Comparison of ENCODE assay signal across 28 cellular contexts in the genomic region with DNA sequence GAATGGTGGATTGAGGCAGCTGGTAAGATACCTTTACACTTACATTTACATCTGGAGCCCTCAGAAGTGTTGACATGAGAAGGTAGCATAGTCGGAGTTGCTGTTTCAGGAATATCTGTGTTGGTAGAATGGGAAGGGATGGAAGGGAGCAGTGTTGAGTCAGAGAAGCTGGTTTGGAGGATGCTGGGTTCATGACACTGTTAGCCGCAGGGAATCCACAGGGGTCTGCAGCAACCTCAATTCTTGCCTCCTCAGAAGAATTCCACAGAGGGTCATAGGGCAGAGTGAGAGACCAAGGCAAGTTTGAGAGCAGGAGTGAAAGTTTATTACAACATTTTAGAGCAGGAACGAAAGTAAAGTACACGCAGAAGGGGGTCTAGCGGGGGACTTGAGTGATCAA.
"Had no signal": no experiment of that assay in that cellular context is flagged by ENCODE, and none has a peak within 500 bp of the region (broad histone marks: within the 10 kb centered on the region; RNA-seq: fewer than 3 reads in every experiment).

No MANE protein-coding gene starts in this region.

- H3K27ac Mint-ChIP-seq: effector memory CD8-positive, alpha-beta T cell; memory B cell; mesothelial cell of epicardium; naive B cell; stimulated activated naive CD8-positive, alpha-beta T cell treated with anti-CD3 and anti-CD28 coated beads, Interleukin-15, amount 100 ng/mL, for 72 hours had no signal

- ATAC-seq: effector memory CD8-positive, alpha-beta T cell; heart left ventricle; left lobe of liver; mucosa of descending colon; natural killer cell treated with Interleukin-12 subunit alpha and Interleukin-12 subunit beta and Interleukin-15 and Interleukin-18, amount 100 ng/mL, for 72 hours; pancreas; sciatic nerve; stimulated activated naive CD8-positive, alpha-beta T cell treated with anti-CD3 and anti-CD28 coated beads, Interleukin-15, amount 100 ng/mL, for 72 hours had no signal

- H3K27ac ChIP-seq: heart left ventricle, hepatocyte, neutrophil, pancreas, right atrium auricular region, spleen, suprapubic skin, transverse colon, vagina had no signal

- H3K9me3 ChIP-seq: gastrocnemius medialis, heart left ventricle, mucosa of descending colon, neutrophil, pancreas, right atrium auricular region, spleen, suprapubic skin, transverse colon, vagina had no signal

- H3K4me3 Mint-ChIP-seq: central memory CD8-positive, alpha-beta T cell; effector memory CD8-positive, alpha-beta T cell; memory B cell; mesothelial cell of epicardium; naive B cell; natural killer cell treated with Interleukin-12 subunit alpha and Interleukin-12 subunit beta and Interleukin-15 and Interleukin-18, amount 100 ng/mL, for 72 hours; stimulated activated naive CD8-positive, alpha-beta T cell treated with anti-CD3 and anti-CD28 coated beads, Interleukin-15, amount 100 ng/mL, for 72 hours had no signal

- H3K4me2 ChIP-seq: hepatocyte had no signal

- H2AFZ ChIP-seq: hepatocyte had no signal

- DNase-seq: cortex of kidney; effector memory CD8-positive, alpha-beta T cell; erythroblast; foreskin fibroblast; gastrocnemius medialis; heart left ventricle; kidney; mucosa of descending colon; naive B cell; pancreas; stimulated activated CD4-positive, alpha-beta T cell treated with anti-CD3 and anti-CD28 coated beads, Interleukin-4, amount 100 ng/mL, for 1 hour; stimulated activated CD8-positive, alpha-beta memory T cell treated with anti-CD3 and anti-CD28 coated beads, Interleukin-4, amount 100 ng/mL, for 48 hours; stimulated activated naive CD4-positive, alpha-beta T cell; stimulated activated naive CD8-positive, alpha-beta T cell treated with anti-CD3 and anti-CD28 coated beads, Interleukin-15, amount 100 ng/mL, for 72 hours; transverse colon had no signal

- H3K4me1 Mint-ChIP-seq: central memory CD8-positive, alpha-beta T cell; memory B cell; naive B cell; stimulated activated naive CD8-positive, alpha-beta T cell treated with anti-CD3 and anti-CD28 coated beads, Interleukin-15, amount 100 ng/mL, for 72 hours had no signal

- H3K4me3 ChIP-seq: gastrocnemius medialis, heart left ventricle, hepatocyte, lung, mucosa of descending colon, pancreas, right atrium auricular region, spleen, suprapubic skin, transverse colon, vagina had no signal

- H3K4me1 ChIP-seq: pancreas, right atrium auricular region had no signal

- H3K79me2 ChIP-seq: hepatocyte had no signal

- H3K27me3 ChIP-seq: gastrocnemius medialis, heart left ventricle, hepatocyte, pancreas, right atrium auricular region, suprapubic skin, transverse colon, vagina had no signal

- H3K36me3 Mint-ChIP-seq: memory B cell; mesothelial cell of epicardium; naive B cell; natural killer cell treated with Interleukin-12 subunit alpha and Interleukin-12 subunit beta and Interleukin-15 and Interleukin-18, amount 100 ng/mL, for 72 hours had no signal

- H3K36me3 ChIP-seq: gastrocnemius medialis, heart left ventricle, neutrophil, pancreas, right atrium auricular region, spleen, suprapubic skin, transverse colon, vagina had no signal

- H3K9me3 Mint-ChIP-seq: central memory CD8-positive, alpha-beta T cell; effector memory CD8-positive, alpha-beta T cell; memory B cell; mesothelial cell of epicardium; naive B cell; natural killer cell treated with Interleukin-12 subunit alpha and Interleukin-12 subunit beta and Interleukin-15 and Interleukin-18, amount 100 ng/mL, for 72 hours; stimulated activated naive CD8-positive, alpha-beta T cell treated with anti-CD3 and anti-CD28 coated beads, Interleukin-15, amount 100 ng/mL, for 72 hours had no signal
